Comparison of ENCODE assay signal across 11 cellular contexts in genomic region chr15:64456634-64457108, GRCh38. TPM values are rescaled to one million over a fixed set of nuclear protein-coding genes. Genes with fewer than 3 reads are reported as not detected.
DNase-seq lines count a peak whose midpoint lies in the region; ATAC-seq and TF ChIP-seq lines count a peak whose summit lies in the region.
"Had no signal": no experiment of that assay in that cellular context is flagged by ENCODE, and none has a peak within 500 bp of the region (broad histone marks: within the 10 kb centered on the region; RNA-seq: fewer than 3 reads in every experiment).

No MANE protein-coding gene starts in this region.

- peak overlapping the region; percentile 76 for H3K4me2 ChIP-seq in IMR-90 (ENCODE audit: low read depth, low read length)
- peak overlapping the region; percentile 16 for H3K4me2 ChIP-seq in SU-DHL-6 (ENCODE audit: low read depth, low read length, poor library complexity, severe bottlenecking)

- no peak overlapping the region for H4K91ac ChIP-seq in IMR-90 (ENCODE audit: insufficient read depth, low read depth, low read length)

- CTCF ChIA-PET in IMR-90 (lab: Yijun Ruan, JAX): no interaction called here
- CTCF ChIA-PET in WTC11 (lab: Charles Lee): interaction anchor here (1.0 kb wide), 1 partner anchor 225 kb away, joined by 4 read pairs; no protein-coding TSS in a partner anchor

- TF ChIP-seq CTCF in IMR-90 (conservative IDR thresholded peaks at IDR 0.05; ENCODE audit: low read depth, low read length) (no peak), SU-DHL-6 (IDR thresholded peaks at IDR 0.05; ENCODE audit: insufficient read depth, low read length, poor library complexity, severe bottlenecking) (no peak), gastroesophageal sphincter (IDR thresholded peaks at IDR 0.05) (no peak), WTC11 (IDR thresholded peaks at IDR 0.05) (no peak)

- peak overlapping the region; percentile 62; the same call in 1 of the 2 replicates for H3K27ac ChIP-seq in IMR-90 (ENCODE audit: insufficient read depth, low read length)
- H3K27ac ChIP-seq in SU-DHL-6 (ENCODE audit: low read depth, low read length): 0 out of 2 replicates have a peak overlapping the region, but pooled peaks have one; percentile 16
- H3K27ac ChIP-seq in gastroesophageal sphincter: peak overlapping the region; percentile 40 to 72 (median 63)

- peak overlapping the region; percentile 69; the same call in 1 of the 2 replicates for H3K18ac ChIP-seq in IMR-90 (ENCODE audit: low read depth, low read length)

- no peak for TF ChIP-seq EP300 in gastroesophageal sphincter (IDR thresholded peaks at IDR 0.05)

- ATAC-seq in IMR-90 (ENCODE audit: low read depth): no peak
- ATAC-seq in gastroesophageal sphincter: no peak
- ATAC-seq in stimulated activated memory B cell treated with anti-CD40 and anti-IgM and Interleukin-4, amounts not matched to agents 10 μg/mL and 1 μg/mL and 100 μg/mL, for 72 hours: no peak
- ATAC-seq in GM21360 (IDR thresholded peaks at IDR 0.05; ENCODE audit: unreplicated experiment): no peak
- no peak for ATAC-seq in WTC11

- DNase-seq in IMR-90 (peak; percentile 70), GOT3 (lab: John Stamatoyannopoulos, UW) (no peak), WTC11 (ENCODE audit: low spot score) (no peak)
- DNase-seq: DMS79; NCI-H524 treated with DMSO at 0.1 percent for 48 hours; stimulated activated CD4-positive, alpha-beta T cell treated with anti-CD3 and anti-CD28 coated beads, Interleukin-12 subunit alpha, Interleukin-12 subunit beta, amount 100 ng/mL, for 4 hours had no signal

- H4K20me1 ChIP-seq in IMR-90 (ENCODE audit: insufficient read depth, low read length) (peaks cover 6% of the 10 kb centered on the region), SU-DHL-6 (ENCODE audit: low read depth, low read length) (peaks cover under 1% of the 10 kb centered on the region; the same call in 1 of the 2 replicates)

- H3K4me1 Mint-ChIP-seq in stimulated activated memory B cell treated with anti-CD40 and anti-IgM and Interleukin-4, amounts not matched to agents 10 μg/mL and 1 μg/mL and 100 μg/mL, for 72 hours: peaks cover 37% of the 10 kb centered on the region
- peaks cover 59% of the 10 kb centered on the region for H3K4me1 Mint-ChIP-seq in WTC11

- H3K9me3 Mint-ChIP-seq in stimulated activated memory B cell treated with anti-CD40 and anti-IgM and Interleukin-4, amounts not matched to agents 10 μg/mL and 1 μg/mL and 100 μg/mL, for 72 hours: no peaks in the 10 kb centered on the region
- no peaks in the 10 kb centered on the region for H3K9me3 Mint-ChIP-seq in WTC11
- H3K9me3 Mint-ChIP-seq: memory B cell had no signal

- H2BK120ac ChIP-seq in IMR-90 (ENCODE audit: low read depth, low read length): no peak overlapping the region

- H3K23ac ChIP-seq in IMR-90 (ENCODE audit: low read depth, low read length): no peak overlapping the region

- peaks cover 10 to 17% of the 10 kb centered on the region in 2 experiments; a peak in 3 of 4 replicates for H3K79me1 ChIP-seq in IMR-90 (ENCODE audit: low read depth in 1 of 2, low read length in 2 of 2)

- H3K4me3 ChIP-seq in IMR-90 (ENCODE audit: insufficient read depth, low read depth, low read length) (no peak overlapping the region), SU-DHL-6 (ENCODE audit: insufficient read depth, low read length, poor library complexity, severe bottlenecking) (no peak overlapping the region), gastroesophageal sphincter (no peak overlapping the region)

- H4K5ac ChIP-seq in IMR-90 (ENCODE audit: low read depth, low read length): peak overlapping the region; percentile 43; the same call in 1 of the 2 replicates

- H2BK15ac ChIP-seq in IMR-90 (ENCODE audit: low read depth, low read length): no peak overlapping the region

- no peak overlapping the region for H2AK9ac ChIP-seq in IMR-90 (replicated peaks; ENCODE audit: low read depth, low read length, poor library complexity)

- H4K8ac ChIP-seq in IMR-90 (ENCODE audit: low read depth in 2 of 2, low read length in 2 of 2): no peak overlapping the region

- H3K4me1 ChIP-seq in IMR-90 (ENCODE audit: control insufficient read depth, insufficient read depth, low read length) (peaks cover 14% of the 10 kb centered on the region), gastroesophageal sphincter (peaks cover 19 to 81% (median 42%) of the 10 kb centered on the region in 3 donors)

- H3K27me3 Mint-ChIP-seq in stimulated activated memory B cell treated with anti-CD40 and anti-IgM and Interleukin-4, amounts not matched to agents 10 μg/mL and 1 μg/mL and 100 μg/mL, for 72 hours: no peaks in the 10 kb centered on the region
- no peaks in the 10 kb centered on the region for H3K27me3 Mint-ChIP-seq in WTC11 (ENCODE audit: low read depth)
- H3K27me3 Mint-ChIP-seq: memory B cell had no signal

- dilution Hi-C loops in IMR-90 (cut with HindIII; ENCODE audit: low sequenced_read_pairs, unreplicated experiment): no loop called here

- intact Hi-C loops in IMR-90 (cut with micrococcal nuclease): no loop called here

- WGBS in IMR-90 (ENCODE audit: extremely low coverage in 2 of 2, insufficient read length in 1 of 2), 2 experiments: no CpG with 5 or more reads among the region's 1 CpG
- WGBS in gastroesophageal sphincter (ENCODE audit: low coverage in 1 of 2), 2 donors: 14 to 29% methylated on average over 1 of the region's 1 CpG

- peaks cover 4% of the 10 kb centered on the region; the same call in 1 of the 2 replicates for H3K9me1 ChIP-seq in IMR-90 (ENCODE audit: insufficient read depth, low read length)

- no peak overlapping the region; the same call in 1 of the 2 replicates for H3K4ac ChIP-seq in IMR-90 (ENCODE audit: low read depth, low read length)

- in situ Hi-C loops in IMR-90 (cut with MboI; ENCODE audit: low sequenced_read_pairs): no loop called here

- H2AK5ac ChIP-seq in IMR-90 (ENCODE audit: low read depth, low read length): no peak overlapping the region

- TF ChIP-seq POLR2A in IMR-90 (IDR thresholded peaks at IDR 0.05; ENCODE audit: low read depth, low read length) (no peak), gastroesophageal sphincter (IDR thresholded peaks at IDR 0.05) (no peak)

- no peak for TF ChIP-seq RAD21 in IMR-90 (IDR thresholded peaks at IDR 0.05; ENCODE audit: low read length)

- H3K4me3 Mint-ChIP-seq in stimulated activated memory B cell treated with anti-CD40 and anti-IgM and Interleukin-4, amounts not matched to agents 10 μg/mL and 1 μg/mL and 100 μg/mL, for 72 hours: no peak overlapping the region
- H3K4me3 Mint-ChIP-seq in WTC11: no peak overlapping the region

- H2AFZ ChIP-seq in IMR-90 (replicated peaks; ENCODE audit: low read length, poor library complexity) (no peak overlapping the region), SU-DHL-6 (ENCODE audit: low read depth, low read length, severe bottlenecking) (no peak overlapping the region)

- no peak overlapping the region for H3K56ac ChIP-seq in IMR-90 (ENCODE audit: extremely low read depth, insufficient read depth, low read length)

- no peak overlapping the region for H2BK20ac ChIP-seq in IMR-90 (ENCODE audit: low read depth, low read length)

- peaks cover 24% of the 10 kb centered on the region for H3F3A ChIP-seq in SU-DHL-6 (ENCODE audit: insufficient read depth)

- H3K79me2 ChIP-seq in SU-DHL-6 (ENCODE audit: insufficient read depth, low read length): peaks cover 5% of the 10 kb centered on the region

- no peaks in the 10 kb centered on the region for H3K27me3 ChIP-seq in IMR-90 (ENCODE audit: control insufficient read depth, insufficient read depth, low read length)
- no peaks in the 10 kb centered on the region for H3K27me3 ChIP-seq in SU-DHL-6 (ENCODE audit: low read length)
- no peaks in the 10 kb centered on the region for H3K27me3 ChIP-seq in gastroesophageal sphincter

- H3K9me3 ChIP-seq in IMR-90 (ENCODE audit: control insufficient read depth, insufficient read depth, low read length) (no peaks in the 10 kb centered on the region), SU-DHL-6 (ENCODE audit: insufficient read depth, low read length) (no peaks in the 10 kb centered on the region), gastroesophageal sphincter (no peaks in the 10 kb centered on the region)

- peak overlapping the region; percentile 73 for H2BK5ac ChIP-seq in IMR-90 (ENCODE audit: low read depth, low read length, poor library complexity, severe bottlenecking)

- no TSS peak for BruUV-seq in IMR-90 (replicated peaks; lab: Mats Ljungman, UMichigan)

- H3K27ac Mint-ChIP-seq in stimulated activated memory B cell treated with anti-CD40 and anti-IgM and Interleukin-4, amounts not matched to agents 10 μg/mL and 1 μg/mL and 100 μg/mL, for 72 hours: peak overlapping the region; percentile 54
- no peak overlapping the region for H3K27ac Mint-ChIP-seq in WTC11
- H3K27ac Mint-ChIP-seq: memory B cell had no signal

- no peak overlapping the region for H3K9ac ChIP-seq in IMR-90 (ENCODE audit: low read depth, low read length)
- no peak overlapping the region for H3K9ac ChIP-seq in SU-DHL-6 (ENCODE audit: low read length)

- H3K14ac ChIP-seq in IMR-90 (replicated peaks; ENCODE audit: low read depth, low read length): no peak overlapping the region

- H3K36me3 ChIP-seq in IMR-90 (ENCODE audit: control insufficient read depth, insufficient read depth, low read length) (peaks cover 1% of the 10 kb centered on the region; the same call in 1 of the 2 replicates), SU-DHL-6 (ENCODE audit: low read length) (no peaks in the 10 kb centered on the region), gastroesophageal sphincter (no peaks in the 10 kb centered on the region)

- no peaks in the 10 kb centered on the region for H3K9me2 ChIP-seq in SU-DHL-6 (replicated peaks; ENCODE audit: insufficient read depth, low read length)

- POLR2A ChIA-PET in IMR-90 (lab: Charles Lee; ENCODE audit: unreplicated experiment): no interaction called here
- POLR2A ChIA-PET in WTC11 (lab: Charles Lee): no interaction called here

- no peaks in the 10 kb centered on the region for H3K36me3 Mint-ChIP-seq in stimulated activated memory B cell treated with anti-CD40 and anti-IgM and Interleukin-4, amounts not matched to agents 10 μg/mL and 1 μg/mL and 100 μg/mL, for 72 hours
- H3K36me3 Mint-ChIP-seq in WTC11: no peaks in the 10 kb centered on the region
- H3K36me3 Mint-ChIP-seq: memory B cell had no signal

TF ChIP-seq in IMR-90, 13 proteins besides CTCF, POLR2A, EP300 and RAD21:
- TF ChIP-seq FOS (IDR thresholded peaks at IDR 0.05; ENCODE audit: low read depth, low read length) (no peak), CEBPB (IDR thresholded peaks at IDR 0.05; ENCODE audit: low read depth, low read length) (peak; percentile 79)

TF ChIP-seq in WTC11, 78 proteins besides CTCF, POLR2A, EP300 and RAD21 (continues in another document):
- TF ChIP-seq SP1 (CRISPR knock-in tag; conservative IDR thresholded peaks at IDR 0.05): no peak
- no peak for TF ChIP-seq OVOL2 (CRISPR knock-in tag; IDR thresholded peaks at IDR 0.05; ENCODE audit: borderline replicate concordance)
- TF ChIP-seq TEAD4 (CRISPR knock-in tag; IDR thresholded peaks at IDR 0.05): no peak

RNA-seq across cellular contexts. Expression of gene ZNF609, which starts 3.7 kb away (rescaled TPM):
- total RNA-seq in IMR-90 (2012; rRNA removed) (10.4 and 12.2 TPM in 2 replicates), gastroesophageal sphincter (10 to 100 TPM; 38.7 to 50.6 (median 43.9) TPM), WTC11 (2021) (45.9 to 47.4 TPM (median 46.3 TPM) in 3 replicates)
- polyA plus RNA-seq in IMR-90 (2012; rRNA removed): 12.5 and 12.6 TPM in 2 replicates
- 6.4 and 6.7 TPM in 2 replicates for polyA plus RNA-seq in IMR-90 (2012; cell fraction: cytosol; rRNA removed)
- 9.3 and 18.1 TPM in 2 replicates for polyA plus RNA-seq in IMR-90 (2012; cell fraction: nucleus; rRNA removed; ENCODE audit: low replicate concordance)
